ENCODE assay signal across 9 cellular contexts in genomic region chr10:128540806-128541739, GRCh38.
DNase-seq lines count a peak whose midpoint lies in the region; ATAC-seq and TF ChIP-seq lines count a peak whose summit lies in the region.
"Had no signal": no experiment of that assay in that cellular context is flagged by ENCODE, and none has a peak within 500 bp of the region (broad histone marks: within the 10 kb centered on the region; RNA-seq: fewer than 3 reads in every experiment).

No MANE protein-coding gene starts in this region.

- no peaks in the 10 kb centered on the region for H3K79me2 ChIP-seq in neural cell (replicated peaks; ENCODE audit: insufficient read depth, low read length)

- TF ChIP-seq CTCF in A673 (conservative IDR thresholded peaks at IDR 0.05; ENCODE audit: low read depth, low read length): peak; percentile 65
- TF ChIP-seq CTCF in neural cell (IDR thresholded peaks at IDR 0.05; ENCODE audit: poor library complexity, severe bottlenecking): peak; percentile 77

- H3F3A ChIP-seq in neural cell (ENCODE audit: insufficient read depth, low read length, poor library complexity, severe bottlenecking): no peaks in the 10 kb centered on the region

- H3K36me3 ChIP-seq in A673 (ENCODE audit: insufficient read depth, low read length, poor library complexity, severe bottlenecking) (no peaks in the 10 kb centered on the region), neural cell (ENCODE audit: insufficient read depth, low read length) (no peaks in the 10 kb centered on the region)

- no peaks in the 10 kb centered on the region for H3K9me2 ChIP-seq in neural cell (ENCODE audit: insufficient read depth, low read length)

- CTCF ChIA-PET in A673 (lab: Charles Lee): no interaction called here

- peak overlapping the region; percentile 30 for H3K4me2 ChIP-seq in neural cell (ENCODE audit: low read length)

- H4K20me1 ChIP-seq in neural cell (ENCODE audit: insufficient read depth): no peaks in the 10 kb centered on the region

- no peak overlapping the region for H3K27ac ChIP-seq in A673 (ENCODE audit: low read depth, low read length, poor library complexity, severe bottlenecking)
- H3K27ac ChIP-seq in neural cell (ENCODE audit: low read length): no peak overlapping the region

- TF ChIP-seq RAD21 in neural cell (conservative IDR thresholded peaks at IDR 0.05): peak; percentile 82

- TF ChIP-seq EP300 in neural cell (conservative IDR thresholded peaks at IDR 0.05; ENCODE audit: poor library complexity, severe bottlenecking): no peak

- H2AFZ ChIP-seq in neural cell (ENCODE audit: low read depth, low read length): no peak overlapping the region

- no peak overlapping the region for H3K9ac ChIP-seq in neural cell (ENCODE audit: low read length)

- H3K9me3 ChIP-seq in A673 (ENCODE audit: low read depth, low read length, poor library complexity, severe bottlenecking): no peaks in the 10 kb centered on the region
- no peaks in the 10 kb centered on the region for H3K9me3 ChIP-seq in neural cell (ENCODE audit: low read length)

- BruUV-seq in A673 (replicated peaks; lab: Mats Ljungman, UMichigan): no TSS peak

- peak; percentile 53 for DNase-seq in A673 (ENCODE audit: low spot score)
- peak; percentile 62 for DNase-seq in NCI-H1694 (lab: John Stamatoyannopoulos, UW)
- peak; percentile 27 for DNase-seq in globus pallidus (ENCODE audit: low spot score)
- DNase-seq in germinal center (ENCODE audit: low spot score): no peak
- DNase-seq in NCI-H345 (lab: John Stamatoyannopoulos, UW): no peak
- no peak for DNase-seq in RKO (ENCODE audit: low spot score)
- DNase-seq: OCI-M1 had no signal

- intact Hi-C loops in A673 (cut with micrococcal nuclease; ENCODE audit: unreplicated experiment): loop anchor here (5.0 to 10.0 kb wide), 2 partner anchors 304 to 791 kb away; no protein-coding TSS in a partner anchor

- POLR2A ChIA-PET in A673 (lab: Charles Lee; ENCODE audit: low non-redundant PET): no interaction called here

- H3K4me1 ChIP-seq in A673 (ENCODE audit: insufficient read depth, low read length, poor library complexity, severe bottlenecking): peaks cover 35% of the 10 kb centered on the region

- H3K4me3 ChIP-seq in A673 (ENCODE audit: low read depth, low read length, poor library complexity, severe bottlenecking): peak overlapping the region; percentile 32
- H3K4me3 ChIP-seq in neural cell (ENCODE audit: low read length): peak overlapping the region; percentile 58

- H3K27me3 ChIP-seq in A673 (replicated peaks; ENCODE audit: insufficient read depth, low read depth, low read length, poor library complexity) (peaks cover 8% of the 10 kb centered on the region), neural cell (ENCODE audit: insufficient read depth, low read depth, low read length) (peaks cover 62% of the 10 kb centered on the region)

- no peak for ATAC-seq in GM18502 (IDR thresholded peaks at IDR 0.05; ENCODE audit: poor library complexity, unreplicated experiment)

TF ChIP-seq in neural cell, 6 proteins besides CTCF, POLR2A, EP300 and RAD21:
- TF ChIP-seq POLR2AphosphoS5 (IDR thresholded peaks at IDR 0.05): peak; percentile 4
- TF ChIP-seq SMC3 (conservative IDR thresholded peaks at IDR 0.05; ENCODE audit: poor library complexity): peak; percentile 74
- no peak for TF ChIP-seq TAF1 (IDR thresholded peaks at IDR 0.05; ENCODE audit: low read depth)
- no peak for TF ChIP-seq EZH2 (IDR thresholded peaks at IDR 0.05; ENCODE audit: borderline replicate concordance, insufficient read depth, low read length, poor library complexity, severe bottlenecking)
- TF ChIP-seq, protein P1, sequence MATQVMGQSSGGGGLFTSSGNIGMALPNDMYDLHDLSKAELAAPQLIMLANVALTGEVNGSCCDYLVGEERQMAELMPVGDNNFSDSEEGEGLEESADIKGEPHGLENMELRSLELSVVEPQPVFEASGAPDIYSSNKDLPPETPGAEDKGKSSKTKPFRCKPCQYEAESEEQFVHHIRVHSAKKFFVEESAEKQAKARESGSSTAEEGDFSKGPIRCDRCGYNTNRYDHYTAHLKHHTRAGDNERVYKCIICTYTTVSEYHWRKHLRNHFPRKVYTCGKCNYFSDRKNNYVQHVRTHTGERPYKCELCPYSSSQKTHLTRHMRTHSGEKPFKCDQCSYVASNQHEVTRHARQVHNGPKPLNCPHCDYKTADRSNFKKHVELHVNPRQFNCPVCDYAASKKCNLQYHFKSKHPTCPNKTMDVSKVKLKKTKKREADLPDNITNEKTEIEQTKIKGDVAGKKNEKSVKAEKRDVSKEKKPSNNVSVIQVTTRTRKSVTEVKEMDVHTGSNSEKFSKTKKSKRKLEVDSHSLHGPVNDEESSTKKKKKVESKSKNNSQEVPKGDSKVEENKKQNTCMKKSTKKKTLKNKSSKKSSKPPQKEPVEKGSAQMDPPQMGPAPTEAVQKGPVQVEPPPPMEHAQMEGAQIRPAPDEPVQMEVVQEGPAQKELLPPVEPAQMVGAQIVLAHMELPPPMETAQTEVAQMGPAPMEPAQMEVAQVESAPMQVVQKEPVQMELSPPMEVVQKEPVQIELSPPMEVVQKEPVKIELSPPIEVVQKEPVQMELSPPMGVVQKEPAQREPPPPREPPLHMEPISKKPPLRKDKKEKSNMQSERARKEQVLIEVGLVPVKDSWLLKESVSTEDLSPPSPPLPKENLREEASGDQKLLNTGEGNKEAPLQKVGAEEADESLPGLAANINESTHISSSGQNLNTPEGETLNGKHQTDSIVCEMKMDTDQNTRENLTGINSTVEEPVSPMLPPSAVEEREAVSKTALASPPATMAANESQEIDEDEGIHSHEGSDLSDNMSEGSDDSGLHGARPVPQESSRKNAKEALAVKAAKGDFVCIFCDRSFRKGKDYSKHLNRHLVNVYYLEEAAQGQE (IDR thresholded peaks at IDR 0.05; ENCODE audit: borderline replicate concordance): no peak
- peak; percentile 16 for TF ChIP-seq MXI1 (conservative IDR thresholded peaks at IDR 0.05; ENCODE audit: poor library complexity, severe bottlenecking)

Comparison
In these comparisons a context has a peak if more than half of its experiments do, and no peak if none do; other contexts are left out.
1. DNase-seq: peak in A673 (single experiment), NCI-H1694 (single experiment) and globus pallidus (single experiment); none in germinal center (single experiment), NCI-H345 (single experiment) and RKO (single experiment).